Comparison of ENCODE assay signal across 8 cellular contexts in genomic region chr20:59939052-59939878, GRCh38. TPM values are rescaled to one million over a fixed set of nuclear protein-coding genes. Genes with fewer than 3 reads are reported as not detected.
A peak's percentile ranks its signal among the peaks of the same experiment; 100 is the strongest.
DNase-seq lines count a peak whose midpoint lies in the region; ATAC-seq and TF ChIP-seq lines count a peak whose summit lies in the region.

No MANE protein-coding gene starts in this region.

- H3K36me3 Mint-ChIP-seq in activated naive CD4-positive, alpha-beta T cell treated with anti-CD3 and anti-CD28 coated beads for 36 hours (ENCODE audit: low read depth): peaks cover 14% of the 10 kb centered on the region
- H3K36me3 Mint-ChIP-seq in T-cell: peaks cover 11% of the 10 kb centered on the region

- DNase-seq in activated naive CD4-positive, alpha-beta T cell treated with anti-CD3 and anti-CD28 coated beads for 36 hours: no peak
- no peak for DNase-seq in activated naive CD4-positive, alpha-beta T cell treated with anti-CD3 and anti-CD28 coated beads, Interleukin-2, amount 50 U/mL, for 16 hours
- DNase-seq in T-cell: no peak
- DNase-seq in fibroblast of lung (ENCODE audit: low read depth in 2 of 2): peak; percentile 12 to 20
- DNase-seq in omental fat pad (ENCODE audit: low spot score): no peak
- DNase-seq in SIG-M5 (lab: John Stamatoyannopoulos, UW): no peak
- DNase-seq in kidney glomerular epithelial cell (lab: John Stamatoyannopoulos, UW): no peak
- DNase-seq in putamen (ENCODE audit: low spot score): no peak

- TF ChIP-seq CTCF in fibroblast of lung (conservative IDR thresholded peaks at IDR 0.05 in 1 of 2, IDR thresholded peaks at IDR 0.05 in 1 of 2; ENCODE audit: low read depth in 1 of 2, low read length in 2 of 2) (no peak), omental fat pad (IDR thresholded peaks at IDR 0.05) (no peak)

- peaks cover 33% of the 10 kb centered on the region for H3K4me1 Mint-ChIP-seq in activated naive CD4-positive, alpha-beta T cell treated with anti-CD3 and anti-CD28 coated beads for 36 hours (ENCODE audit: low read depth)
- peaks cover 36 to 59% (median 51%) of the 10 kb centered on the region in 3 donors for H3K4me1 Mint-ChIP-seq in T-cell

- H3K4me2 ChIP-seq in fibroblast of lung (ENCODE audit: extremely low read depth, insufficient read depth, low read length): peak overlapping the region; percentile 64

- peak overlapping the region; percentile 41 for H3K27ac Mint-ChIP-seq in activated naive CD4-positive, alpha-beta T cell treated with anti-CD3 and anti-CD28 coated beads for 36 hours
- peak overlapping the region; percentile 79 to 80 for H3K27ac Mint-ChIP-seq in T-cell

- CTCF ChIA-PET in activated naive CD4-positive, alpha-beta T cell treated with anti-CD3 and anti-CD28 coated beads for 36 hours (lab: Charles Lee): interaction anchor here (0.6 to 1.7 kb wide), 5 partner anchors 9 to 624 kb away, joined by 3 to 6 read pairs (median 4); no protein-coding TSS in a partner anchor
- CTCF ChIA-PET in T-cell (lab: Charles Lee): interaction anchor here (0.9 to 2.3 kb wide), 5 partner anchors 8 to 118 kb away, joined by 3 to 16 read pairs (median 7); no protein-coding TSS in a partner anchor

- H3K27me3 ChIP-seq in fibroblast of lung (ENCODE audit: control insufficient read depth, insufficient read depth, low read length): no peaks in the 10 kb centered on the region

- peak overlapping the region; percentile 56 to 67 (median 62) for H3K4me3 ChIP-seq in fibroblast of lung (replicated peaks in 1 of 4; ENCODE audit: control extremely low read depth in 1 of 4, insufficient read depth in 1 of 4, low read depth in 3 of 4, low read length in 4 of 4)

- peak overlapping the region; percentile 57 for H3K9ac ChIP-seq in fibroblast of lung (ENCODE audit: insufficient read depth, low read length)

- peaks cover 5% of the 10 kb centered on the region for H3K79me2 ChIP-seq in fibroblast of lung (ENCODE audit: control insufficient read depth, insufficient read depth, low read length)

- no peaks in the 10 kb centered on the region for H3K27me3 Mint-ChIP-seq in activated naive CD4-positive, alpha-beta T cell treated with anti-CD3 and anti-CD28 coated beads for 36 hours (ENCODE audit: low read depth)
- no peaks in the 10 kb centered on the region for H3K27me3 Mint-ChIP-seq in T-cell

- H3K9me3 Mint-ChIP-seq in activated naive CD4-positive, alpha-beta T cell treated with anti-CD3 and anti-CD28 coated beads for 36 hours: peaks cover 2% of the 10 kb centered on the region
- H3K9me3 Mint-ChIP-seq in T-cell: no peaks in the 10 kb centered on the region

- intact Hi-C loops in activated naive CD4-positive, alpha-beta T cell treated with anti-CD3 and anti-CD28 coated beads for 36 hours (cut with micrococcal nuclease): loop anchor here (10.0 kb wide), 1 partner anchor 154 kb away; no protein-coding TSS in a partner anchor

- H3K4me1 ChIP-seq in fibroblast of lung (ENCODE audit: control insufficient read depth, extremely low read depth, insufficient read depth, low read length): peaks cover 7% of the 10 kb centered on the region

- peak overlapping the region; percentile 37 for H2AFZ ChIP-seq in fibroblast of lung (ENCODE audit: low read length)

- peak overlapping the region; percentile 73 for H3K4me3 Mint-ChIP-seq in activated naive CD4-positive, alpha-beta T cell treated with anti-CD3 and anti-CD28 coated beads for 36 hours
- H3K4me3 Mint-ChIP-seq in T-cell: peak overlapping the region; percentile 78 to 98 (median 97)

- peaks cover 2% of the 10 kb centered on the region for H3K36me3 ChIP-seq in fibroblast of lung (ENCODE audit: control insufficient read depth, insufficient read depth, low read length)

- POLR2A ChIA-PET in T-cell (lab: Charles Lee): interaction anchor here in 1 of 2 donors (0.5 kb wide), 1 partner anchor 1291 kb away, joined by 3 read pairs; no protein-coding TSS in a partner anchor

- H4K20me1 ChIP-seq in fibroblast of lung (ENCODE audit: control insufficient read depth, extremely low read depth, insufficient read depth, low read length): no peaks in the 10 kb centered on the region

- ATAC-seq in T-cell (replicated peaks in 1 of 4): no peak
- ATAC-seq in omental fat pad (ENCODE audit: low FRiP score): peak; percentile 2

- H3K27ac ChIP-seq in fibroblast of lung (ENCODE audit: insufficient read depth, low read length): peak overlapping the region; percentile 79

- no peaks in the 10 kb centered on the region for H3K9me3 ChIP-seq in fibroblast of lung (ENCODE audit: control insufficient read depth, insufficient read depth, low read depth, low read length)

RNA-seq across cellular contexts. Expression of gene PPP1R3D, which starts 0.8 kb away (rescaled TPM):
- total RNA-seq in activated naive CD4-positive, alpha-beta T cell treated with anti-CD3 and anti-CD28 coated beads for 36 hours: 1 to 10 TPM; 3.9 to 4.1 TPM
- total RNA-seq in T-cell (10 to 100 TPM in 2 of 5 donors, 1 to 10 TPM in 3; 3.6 to 10.9 (median 9.7) TPM), fibroblast of lung (5.6 and 7.4 TPM in 2 replicates), omental fat pad (10 to 100 TPM in 1 of 4 donors, 1 to 10 TPM in 3; 3.5 to 16.7 (median 6.0) TPM)
- 2.4 and 2.6 TPM in 2 replicates for polyA plus RNA-seq in fibroblast of lung
- 2.8 and 3.2 TPM in 2 replicates for polyA plus RNA-seq in fibroblast of lung (2012)
- polyA minus RNA-seq in fibroblast of lung (ENCODE audit: low replicate concordance): 0.74 and 1.1 TPM in 2 replicates

RNA-seq across cellular contexts. Expression of gene FAM217B, which starts 0.9 kb away (rescaled TPM):
- total RNA-seq in activated naive CD4-positive, alpha-beta T cell treated with anti-CD3 and anti-CD28 coated beads for 36 hours: 10 to 100 TPM; 14.6 to 15.4 TPM
- total RNA-seq in T-cell (10 to 100 TPM; 19.3 to 35.6 (median 29.5) TPM), fibroblast of lung (2.8 and 3.5 TPM in 2 replicates), omental fat pad (10 to 100 TPM in 1 of 4 donors, 1 to 10 TPM in 3; 3.7 to 16.6 (median 5.7) TPM)
- 6.3 and 8.1 TPM in 2 replicates for polyA plus RNA-seq in fibroblast of lung
- 4.1 and 4.3 TPM in 2 replicates for polyA plus RNA-seq in fibroblast of lung (2012)
- 1.3 and 1.6 TPM in 2 replicates for polyA minus RNA-seq in fibroblast of lung (ENCODE audit: low replicate concordance)

RNA-seq across cellular contexts. Expression of gene SYCP2, which starts 5.8 kb away (rescaled TPM):
- 1 to 10 TPM; 1.2 to 1.5 TPM for total RNA-seq in activated naive CD4-positive, alpha-beta T cell treated with anti-CD3 and anti-CD28 coated beads for 36 hours
- 1 to 10 TPM; 3.0 to 6.0 (median 3.8) TPM for total RNA-seq in T-cell
- total RNA-seq in fibroblast of lung: 0.51 and 1.2 TPM in 2 replicates
- polyA plus RNA-seq in fibroblast of lung: 0.24 and 0.77 TPM in 2 replicates
- 0.38 and 0.42 TPM in 2 replicates for polyA plus RNA-seq in fibroblast of lung (2012)
- polyA minus RNA-seq in fibroblast of lung (ENCODE audit: low replicate concordance): not detected in 2 replicates
- total RNA-seq in omental fat pad: 1 to 10 TPM; 1.8 to 8.8 (median 2.9) TPM

RNA-seq across cellular contexts. Expression of gene CDH26, which starts 19.0 kb away (rescaled TPM):
- 1 to 10 TPM; 1.5 to 1.8 TPM for total RNA-seq in activated naive CD4-positive, alpha-beta T cell treated with anti-CD3 and anti-CD28 coated beads for 36 hours
- total RNA-seq in T-cell (1 to 10 TPM; 1.5 to 5.2 (median 2.9) TPM), fibroblast of lung (0.26 and 0.50 TPM in 2 replicates), omental fat pad (1 to 10 TPM in 3 of 4 donors, under 1 TPM in 1; 0.60 to 4.1 (median 1.6) TPM)
- polyA plus RNA-seq in fibroblast of lung: 0.05 and 0.12 TPM in 2 replicates
- not detected in 2 replicates for polyA plus RNA-seq in fibroblast of lung (2012)
- 2.9 TPM in 1 of 2 replicates, not detected in the other for polyA minus RNA-seq in fibroblast of lung (ENCODE audit: low replicate concordance)

Comparison
In these comparisons a context has a peak if more than half of its experiments do, and no peak if none do; other contexts are left out.
1. DNase-seq: peak in fibroblast of lung (2 of 2); none in activated naive CD4-positive, alpha-beta T cell treated with anti-CD3 and anti-CD28 coated beads for 36 hours (single experiment), activated naive CD4-positive, alpha-beta T cell treated with anti-CD3 and anti-CD28 coated beads, Interleukin-2, amount 50 U/mL, for 16 hours (single experiment), T-cell (0 of 34), omental fat pad (single experiment), SIG-M5 (single experiment), kidney glomerular epithelial cell (single experiment) and putamen (single experiment).